Comparison of ENCODE assay signal across 23 cellular contexts in the genomic region with DNA sequence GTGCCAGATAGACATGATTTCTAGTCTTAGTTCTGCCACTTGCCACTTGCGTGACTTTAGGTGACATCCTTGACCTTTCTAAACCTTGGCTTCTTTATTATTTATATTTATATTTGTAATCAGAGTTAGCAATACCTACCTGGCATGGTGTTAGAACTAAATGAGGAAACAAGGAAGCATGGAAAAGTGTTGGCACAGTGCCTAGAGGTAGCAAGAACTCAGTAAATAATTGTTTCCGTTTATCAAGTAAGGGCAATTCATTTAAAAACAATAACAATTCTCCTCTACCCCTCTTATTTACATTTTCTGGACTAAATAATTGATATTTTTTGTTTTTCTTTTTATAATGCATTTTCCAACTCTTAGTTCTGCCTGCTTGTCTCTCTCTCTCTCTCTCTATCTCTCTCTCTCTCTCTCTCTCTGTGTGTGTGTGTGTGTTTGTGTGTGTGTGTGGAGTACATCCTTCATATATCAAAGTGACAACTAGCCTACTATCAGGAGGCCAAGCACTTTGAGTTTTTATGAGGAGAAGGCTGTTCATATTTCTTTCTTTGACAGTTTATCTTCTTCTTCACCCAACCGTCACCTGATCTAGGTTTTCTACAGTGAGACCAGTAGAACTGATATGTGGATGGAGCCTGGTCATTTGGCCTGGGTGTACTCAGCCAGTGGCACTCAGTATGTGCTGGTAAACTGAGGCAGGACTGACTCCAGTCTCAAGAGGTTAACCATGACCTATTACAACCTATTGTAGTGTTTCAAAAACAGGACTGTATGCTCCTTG.
"Had no signal": no experiment of that assay in that cellular context is flagged by ENCODE, and none has a peak within 500 bp of the region (broad histone marks: within the 10 kb centered on the region; RNA-seq: fewer than 3 reads in every experiment).

No MANE protein-coding gene starts in this region.

- H3K27ac ChIP-seq: epithelial cell of prostate, esophagus squamous epithelium, gastroesophageal sphincter, left ventricle myocardium inferior, lower lobe of right lung, right atrium auricular region, suprapubic skin, thyroid gland had no signal

- H3K4me3 ChIP-seq: esophagus squamous epithelium, gastroesophageal sphincter, left ventricle myocardium inferior, lower lobe of right lung, right atrium auricular region, suprapubic skin, thyroid gland had no signal

- H3K4me3 Mint-ChIP-seq: effector memory CD8-positive, alpha-beta T cell; immature natural killer cell; memory B cell; mesothelial cell of epicardium; natural killer cell; neural crest cell; stimulated activated effector memory CD8-positive, alpha-beta T cell treated with anti-CD3 and anti-CD28 coated beads, Interleukin-12 subunit alpha, Interleukin-12 subunit beta, amount 100 ng/mL, for 72 hours; type B pancreatic cell had no signal

- H3K36me3 Mint-ChIP-seq: immature natural killer cell; memory B cell; stimulated activated effector memory CD8-positive, alpha-beta T cell treated with anti-CD3 and anti-CD28 coated beads, Interleukin-12 subunit alpha, Interleukin-12 subunit beta, amount 100 ng/mL, for 72 hours; type B pancreatic cell had no signal

- H3K27me3 ChIP-seq: esophagus squamous epithelium, gastroesophageal sphincter, right atrium auricular region, suprapubic skin, thyroid gland had no signal

- FAIRE-seq: keratinocyte, urothelium cell line had no signal

- H3K9me3 Mint-ChIP-seq: neural crest cell, type B pancreatic cell had no signal

- H3K27me3 Mint-ChIP-seq: effector memory CD8-positive, alpha-beta T cell; type B pancreatic cell had no signal

- H3K36me3 ChIP-seq: esophagus squamous epithelium, gastroesophageal sphincter, left ventricle myocardium inferior, lower lobe of right lung, right atrium auricular region, suprapubic skin, thyroid gland had no signal

- DNase-seq: effector memory CD8-positive, alpha-beta T cell; esophagus squamous epithelium; foreskin fibroblast; immature natural killer cell; left ventricle myocardium inferior; lower lobe of right lung; natural killer cell; posterior cingulate gyrus; stimulated activated CD4-positive, alpha-beta T cell treated with anti-CD3 and anti-CD28 coated beads, Interleukin-4, amount 100 ng/mL, for 1 hour; stimulated activated CD8-positive, alpha-beta memory T cell treated with anti-CD3 and anti-CD28 coated beads, Interleukin-4, amount 100 ng/mL, for 48 hours; stimulated activated naive CD8-positive, alpha-beta T cell treated with anti-CD3 and anti-CD28 coated beads, Interleukin-15, Interleukin-2, amounts not matched to agents 100 U/mL and 50 U/mL, for 24 hours; thyroid gland had no signal

- H3K27ac Mint-ChIP-seq: effector memory CD8-positive, alpha-beta T cell; immature natural killer cell; memory B cell; mesothelial cell of epicardium; natural killer cell; stimulated activated effector memory CD8-positive, alpha-beta T cell treated with anti-CD3 and anti-CD28 coated beads, Interleukin-12 subunit alpha, Interleukin-12 subunit beta, amount 100 ng/mL, for 72 hours; type B pancreatic cell had no signal

- H3K4me1 Mint-ChIP-seq: immature natural killer cell; memory B cell; natural killer cell; neural crest cell; stimulated activated effector memory CD8-positive, alpha-beta T cell treated with anti-CD3 and anti-CD28 coated beads, Interleukin-12 subunit alpha, Interleukin-12 subunit beta, amount 100 ng/mL, for 72 hours had no signal

- H3K9me3 ChIP-seq: gastroesophageal sphincter, left ventricle myocardium inferior, lower lobe of right lung, right atrium auricular region, thyroid gland had no signal

- H3K4me1 ChIP-seq: esophagus squamous epithelium, gastroesophageal sphincter, left ventricle myocardium inferior, lower lobe of right lung, right atrium auricular region, suprapubic skin, thyroid gland had no signal
